1 cellular context compared by ENCODE assay signal in the genomic region with DNA sequence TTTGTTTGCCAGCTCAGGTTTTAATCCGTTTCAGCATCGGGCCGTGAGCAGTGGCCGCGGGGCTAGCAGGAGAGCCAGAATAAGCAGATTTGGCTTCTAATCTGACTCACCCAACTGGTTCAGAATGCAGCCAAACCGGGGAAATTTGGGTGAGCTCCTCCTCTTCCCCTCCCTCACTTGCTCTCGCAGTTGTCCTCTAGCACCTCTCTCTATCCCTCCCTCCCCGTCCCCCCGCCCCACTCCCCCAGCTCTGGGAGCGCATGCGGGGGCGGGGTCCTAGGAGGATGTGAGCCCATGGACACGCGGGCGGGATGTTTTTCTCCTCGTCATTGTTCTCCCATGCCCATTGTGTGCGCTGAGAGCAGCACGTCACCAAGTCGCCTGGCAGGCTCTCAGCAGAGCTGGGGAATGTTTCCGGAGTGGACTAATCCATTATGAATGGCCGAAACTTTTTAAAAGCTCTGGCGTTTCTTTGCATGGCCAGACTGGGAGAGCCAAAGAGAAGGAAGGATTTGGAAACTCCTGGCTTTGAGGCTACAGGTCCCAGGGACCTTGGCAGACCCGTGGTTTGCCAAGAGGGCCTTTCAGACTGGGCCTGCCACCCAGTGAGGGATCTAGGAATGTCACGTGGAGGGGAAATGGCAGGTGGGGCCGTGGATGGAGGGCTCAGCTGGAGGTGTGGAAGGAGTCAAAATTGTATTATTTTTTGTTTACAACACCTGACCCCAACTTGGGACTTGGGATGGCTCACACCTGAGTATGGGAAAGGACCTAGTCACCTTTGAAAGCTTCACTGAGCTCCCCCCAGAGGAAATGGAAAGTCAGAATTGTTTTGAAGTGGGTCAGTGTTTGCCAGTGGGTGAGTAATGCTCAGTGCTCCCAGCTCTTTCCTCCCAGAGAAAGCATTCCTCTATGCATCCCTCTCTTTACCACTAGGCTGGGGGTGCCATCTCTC.
TF ChIP-seq lines count a peak whose summit lies in the region.

No MANE protein-coding gene starts in this region.

TF ChIP-seq in GM12878, 131 proteins besides CTCF, POLR2A, EP300 and RAD21 (continued from another document):
- TF ChIP-seq, protein P1, sequence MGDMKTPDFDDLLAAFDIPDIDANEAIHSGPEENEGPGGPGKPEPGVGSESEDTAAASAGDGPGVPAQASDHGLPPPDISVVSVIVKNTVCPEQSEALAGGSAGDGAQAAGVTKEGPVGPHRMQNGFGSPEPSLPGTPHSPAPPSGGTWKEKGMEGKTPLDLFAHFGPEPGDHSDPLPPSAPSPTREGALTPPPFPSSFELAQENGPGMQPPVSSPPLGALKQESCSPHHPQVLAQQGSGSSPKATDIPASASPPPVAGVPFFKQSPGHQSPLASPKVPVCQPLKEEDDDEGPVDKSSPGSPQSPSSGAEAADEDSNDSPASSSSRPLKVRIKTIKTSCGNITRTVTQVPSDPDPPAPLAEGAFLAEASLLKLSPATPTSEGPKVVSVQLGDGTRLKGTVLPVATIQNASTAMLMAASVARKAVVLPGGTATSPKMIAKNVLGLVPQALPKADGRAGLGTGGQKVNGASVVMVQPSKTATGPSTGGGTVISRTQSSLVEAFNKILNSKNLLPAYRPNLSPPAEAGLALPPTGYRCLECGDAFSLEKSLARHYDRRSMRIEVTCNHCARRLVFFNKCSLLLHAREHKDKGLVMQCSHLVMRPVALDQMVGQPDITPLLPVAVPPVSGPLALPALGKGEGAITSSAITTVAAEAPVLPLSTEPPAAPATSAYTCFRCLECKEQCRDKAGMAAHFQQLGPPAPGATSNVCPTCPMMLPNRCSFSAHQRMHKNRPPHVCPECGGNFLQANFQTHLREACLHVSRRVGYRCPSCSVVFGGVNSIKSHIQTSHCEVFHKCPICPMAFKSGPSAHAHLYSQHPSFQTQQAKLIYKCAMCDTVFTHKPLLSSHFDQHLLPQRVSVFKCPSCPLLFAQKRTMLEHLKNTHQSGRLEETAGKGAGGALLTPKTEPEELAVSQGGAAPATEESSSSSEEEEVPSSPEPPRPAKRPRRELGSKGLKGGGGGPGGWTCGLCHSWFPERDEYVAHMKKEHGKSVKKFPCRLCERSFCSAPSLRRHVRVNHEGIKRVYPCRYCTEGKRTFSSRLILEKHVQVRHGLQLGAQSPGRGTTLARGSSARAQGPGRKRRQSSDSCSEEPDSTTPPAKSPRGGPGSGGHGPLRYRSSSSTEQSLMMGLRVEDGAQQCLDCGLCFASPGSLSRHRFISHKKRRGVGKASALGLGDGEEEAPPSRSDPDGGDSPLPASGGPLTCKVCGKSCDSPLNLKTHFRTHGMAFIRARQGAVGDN (IDR thresholded peaks at IDR 0.05): peak; percentile 14; the same call in 1 of the 2 replicates
- TF ChIP-seq SMARCA5 (IDR thresholded peaks at IDR 0.05): no peak
- no peak for TF ChIP-seq NFXL1 (IDR thresholded peaks at IDR 0.05; ENCODE audit: borderline replicate concordance)
- TF ChIP-seq ZZZ3 (IDR thresholded peaks at IDR 0.05; ENCODE audit: control insufficient read depth, insufficient read length, low read depth): no peak
- TF ChIP-seq BHLHE40 (IDR thresholded peaks at IDR 0.05; ENCODE audit: borderline replicate concordance in 1 of 2, low read depth in 2 of 2, low read length in 1 of 2): peak in 1 of 2 experiments; percentile 5; a peak in 1 of 4 replicates
- TF ChIP-seq EZH2 (IDR thresholded peaks at IDR 0.05; ENCODE audit: borderline replicate concordance, control insufficient read depth, low read depth, low read length): no peak
- no peak for TF ChIP-seq SUPT20H (IDR thresholded peaks at IDR 0.05; ENCODE audit: borderline replicate concordance, control insufficient read depth, low read depth, low read length)
- TF ChIP-seq SP1 (IDR thresholded peaks at IDR 0.05; ENCODE audit: low read depth, low read length): no peak
- TF ChIP-seq TCF12 (IDR thresholded peaks at IDR 0.05; ENCODE audit: low read depth, low read length): no peak
- no peak for TF ChIP-seq CREM (IDR thresholded peaks at IDR 0.05; ENCODE audit: low read depth)
- TF ChIP-seq PAX8 (IDR thresholded peaks at IDR 0.05): no peak
- TF ChIP-seq, protein P2, sequence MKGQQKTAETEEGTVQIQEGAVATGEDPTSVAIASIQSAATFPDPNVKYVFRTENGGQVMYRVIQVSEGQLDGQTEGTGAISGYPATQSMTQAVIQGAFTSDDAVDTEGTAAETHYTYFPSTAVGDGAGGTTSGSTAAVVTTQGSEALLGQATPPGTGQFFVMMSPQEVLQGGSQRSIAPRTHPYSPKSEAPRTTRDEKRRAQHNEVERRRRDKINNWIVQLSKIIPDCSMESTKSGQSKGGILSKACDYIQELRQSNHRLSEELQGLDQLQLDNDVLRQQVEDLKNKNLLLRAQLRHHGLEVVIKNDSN (IDR thresholded peaks at IDR 0.05; ENCODE audit: borderline replicate concordance, extremely low read length, insufficient read depth, low read depth, low read length): no peak
TF ChIP-seq in GM12878: peak in this region for 4.
